Comparison of ENCODE assay signal across 2 cellular contexts in the genomic region with DNA sequence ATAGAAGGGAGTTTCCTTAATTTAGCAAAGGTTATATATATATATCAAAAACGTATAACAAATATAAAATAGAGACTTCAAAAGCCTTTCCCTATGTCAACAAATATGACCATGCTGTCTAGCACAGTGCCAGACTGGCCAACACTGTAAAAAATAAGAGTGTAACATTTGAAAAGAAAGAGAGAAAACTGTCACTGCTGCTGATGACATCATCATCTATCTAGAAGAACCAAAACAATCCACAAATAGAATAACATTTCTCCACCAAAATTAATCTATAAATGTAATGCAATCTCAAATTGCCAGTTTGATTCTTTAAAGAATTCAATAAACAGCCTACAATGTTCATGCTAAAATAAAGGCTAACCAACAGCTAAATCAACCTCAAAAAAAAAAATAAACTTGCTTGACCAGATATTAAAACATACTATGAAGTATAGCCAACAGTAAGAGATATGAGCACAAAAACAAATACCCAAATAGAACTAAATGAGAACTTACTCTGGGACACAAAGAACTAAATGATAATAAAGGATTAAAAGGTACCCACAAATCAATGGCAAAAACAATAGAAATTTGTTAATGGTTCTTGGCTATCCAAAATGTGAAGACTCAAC.
TF ChIP-seq lines count a peak whose summit lies in the region.

No MANE protein-coding gene starts in this region.

TF ChIP-seq in SK-N-SH, 30 proteins besides CTCF, POLR2A, EP300 and RAD21 (continued from another document):
- TF ChIP-seq, protein P1, sequence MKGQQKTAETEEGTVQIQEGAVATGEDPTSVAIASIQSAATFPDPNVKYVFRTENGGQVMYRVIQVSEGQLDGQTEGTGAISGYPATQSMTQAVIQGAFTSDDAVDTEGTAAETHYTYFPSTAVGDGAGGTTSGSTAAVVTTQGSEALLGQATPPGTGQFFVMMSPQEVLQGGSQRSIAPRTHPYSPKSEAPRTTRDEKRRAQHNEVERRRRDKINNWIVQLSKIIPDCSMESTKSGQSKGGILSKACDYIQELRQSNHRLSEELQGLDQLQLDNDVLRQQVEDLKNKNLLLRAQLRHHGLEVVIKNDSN (IDR thresholded peaks at IDR 0.05; ENCODE audit: borderline replicate concordance, low read depth) = no peak
- TF ChIP-seq, protein P2, sequence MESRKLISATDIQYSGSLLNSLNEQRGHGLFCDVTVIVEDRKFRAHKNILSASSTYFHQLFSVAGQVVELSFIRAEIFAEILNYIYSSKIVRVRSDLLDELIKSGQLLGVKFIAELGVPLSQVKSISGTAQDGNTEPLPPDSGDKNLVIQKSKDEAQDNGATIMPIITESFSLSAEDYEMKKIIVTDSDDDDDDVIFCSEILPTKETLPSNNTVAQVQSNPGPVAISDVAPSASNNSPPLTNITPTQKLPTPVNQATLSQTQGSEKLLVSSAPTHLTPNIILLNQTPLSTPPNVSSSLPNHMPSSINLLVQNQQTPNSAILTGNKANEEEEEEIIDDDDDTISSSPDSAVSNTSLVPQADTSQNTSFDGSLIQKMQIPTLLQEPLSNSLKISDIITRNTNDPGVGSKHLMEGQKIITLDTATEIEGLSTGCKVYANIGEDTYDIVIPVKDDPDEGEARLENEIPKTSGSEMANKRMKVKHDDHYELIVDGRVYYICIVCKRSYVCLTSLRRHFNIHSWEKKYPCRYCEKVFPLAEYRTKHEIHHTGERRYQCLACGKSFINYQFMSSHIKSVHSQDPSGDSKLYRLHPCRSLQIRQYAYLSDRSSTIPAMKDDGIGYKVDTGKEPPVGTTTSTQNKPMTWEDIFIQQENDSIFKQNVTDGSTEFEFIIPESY (IDR thresholded peaks at IDR 0.05; ENCODE audit: borderline replicate concordance, low read depth) = no peak
- TF ChIP-seq CHD2 (IDR thresholded peaks at IDR 0.05; ENCODE audit: low read length, partially characterized antibody) = no peak
- TF ChIP-seq ELF1 (IDR thresholded peaks at IDR 0.05) = no peak
- no peak for TF ChIP-seq POLR2AphosphoS5 (IDR thresholded peaks at IDR 0.05; ENCODE audit: low read depth, low read length)
- TF ChIP-seq, protein P3, sequence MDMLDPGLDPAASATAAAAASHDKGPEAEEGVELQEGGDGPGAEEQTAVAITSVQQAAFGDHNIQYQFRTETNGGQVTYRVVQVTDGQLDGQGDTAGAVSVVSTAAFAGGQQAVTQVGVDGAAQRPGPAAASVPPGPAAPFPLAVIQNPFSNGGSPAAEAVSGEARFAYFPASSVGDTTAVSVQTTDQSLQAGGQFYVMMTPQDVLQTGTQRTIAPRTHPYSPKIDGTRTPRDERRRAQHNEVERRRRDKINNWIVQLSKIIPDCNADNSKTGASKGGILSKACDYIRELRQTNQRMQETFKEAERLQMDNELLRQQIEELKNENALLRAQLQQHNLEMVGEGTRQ (IDR thresholded peaks at IDR 0.05; ENCODE audit: borderline replicate concordance, low read depth, low read length) = no peak
- TF ChIP-seq, protein P4, sequence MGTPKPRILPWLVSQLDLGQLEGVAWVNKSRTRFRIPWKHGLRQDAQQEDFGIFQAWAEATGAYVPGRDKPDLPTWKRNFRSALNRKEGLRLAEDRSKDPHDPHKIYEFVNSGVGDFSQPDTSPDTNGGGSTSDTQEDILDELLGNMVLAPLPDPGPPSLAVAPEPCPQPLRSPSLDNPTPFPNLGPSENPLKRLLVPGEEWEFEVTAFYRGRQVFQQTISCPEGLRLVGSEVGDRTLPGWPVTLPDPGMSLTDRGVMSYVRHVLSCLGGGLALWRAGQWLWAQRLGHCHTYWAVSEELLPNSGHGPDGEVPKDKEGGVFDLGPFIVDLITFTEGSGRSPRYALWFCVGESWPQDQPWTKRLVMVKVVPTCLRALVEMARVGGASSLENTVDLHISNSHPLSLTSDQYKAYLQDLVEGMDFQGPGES (IDR thresholded peaks at IDR 0.05; ENCODE audit: low read depth, low read length) = no peak
- TF ChIP-seq, protein P5, sequence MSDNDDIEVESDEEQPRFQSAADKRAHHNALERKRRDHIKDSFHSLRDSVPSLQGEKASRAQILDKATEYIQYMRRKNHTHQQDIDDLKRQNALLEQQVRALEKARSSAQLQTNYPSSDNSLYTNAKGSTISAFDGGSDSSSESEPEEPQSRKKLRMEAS (IDR thresholded peaks at IDR 0.05; ENCODE audit: low read depth) = no peak
- TF ChIP-seq FOXM1 (IDR thresholded peaks at IDR 0.05; ENCODE audit: low read depth) = no peak

TF ChIP-seq in SK-N-SH treated with all-trans-retinoic acid at 6 μM for 48 hours, 23 proteins besides CTCF, POLR2A, EP300 and RAD21 (continued from another document):
- TF ChIP-seq, protein P6, sequence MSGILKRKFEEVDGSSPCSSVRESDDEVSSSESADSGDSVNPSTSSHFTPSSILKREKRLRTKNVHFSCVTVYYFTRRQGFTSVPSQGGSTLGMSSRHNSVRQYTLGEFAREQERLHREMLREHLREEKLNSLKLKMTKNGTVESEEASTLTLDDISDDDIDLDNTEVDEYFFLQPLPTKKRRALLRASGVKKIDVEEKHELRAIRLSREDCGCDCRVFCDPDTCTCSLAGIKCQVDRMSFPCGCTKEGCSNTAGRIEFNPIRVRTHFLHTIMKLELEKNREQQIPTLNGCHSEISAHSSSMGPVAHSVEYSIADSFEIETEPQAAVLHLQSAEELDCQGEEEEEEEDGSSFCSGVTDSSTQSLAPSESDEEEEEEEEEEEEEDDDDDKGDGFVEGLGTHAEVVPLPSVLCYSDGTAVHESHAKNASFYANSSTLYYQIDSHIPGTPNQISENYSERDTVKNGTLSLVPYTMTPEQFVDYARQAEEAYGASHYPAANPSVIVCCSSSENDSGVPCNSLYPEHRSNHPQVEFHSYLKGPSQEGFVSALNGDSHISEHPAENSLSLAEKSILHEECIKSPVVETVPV (CRISPR knock-in tag; IDR thresholded peaks at IDR 0.05) = no peak
